ENCODE assay signal across 8 cellular contexts in the genomic region with DNA sequence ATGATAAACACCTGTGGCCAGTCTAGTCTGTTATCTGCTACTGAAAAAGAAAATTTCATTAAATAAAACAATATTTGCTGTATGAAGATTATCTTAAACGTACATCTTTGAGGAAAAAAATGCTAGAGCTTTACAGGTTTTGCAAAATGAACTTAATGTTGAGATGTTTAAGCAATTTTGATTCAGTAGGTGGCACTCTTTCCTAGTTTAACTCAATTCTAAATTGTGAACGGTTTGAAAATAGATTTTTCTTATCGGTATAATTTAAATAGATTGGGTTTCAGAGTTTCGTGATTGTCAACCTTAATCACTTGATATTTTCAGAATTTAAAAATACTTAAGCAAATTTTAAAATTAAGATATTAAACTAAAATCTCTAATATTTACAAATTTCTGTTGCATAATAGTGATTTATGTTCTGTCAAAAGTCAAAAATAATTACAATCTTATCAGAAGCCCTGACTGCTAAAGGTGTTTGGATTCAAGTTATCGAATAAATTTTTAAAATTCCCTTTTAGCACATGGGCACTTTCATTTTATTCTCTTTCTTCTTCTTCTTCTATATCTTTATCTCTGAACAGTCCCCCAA. TPM values are rescaled to one million over a fixed set of nuclear protein-coding genes. Genes with fewer than 3 reads are reported as not detected.
DNase-seq lines count a peak whose midpoint lies in the region; ATAC-seq and TF ChIP-seq lines count a peak whose summit lies in the region.

No MANE protein-coding gene starts in this region.

- H3K9me3 ChIP-seq in Loucy (ENCODE audit: insufficient read depth, low read depth, low read length) (no peaks in the 10 kb centered on the region), spleen (no peaks in the 10 kb centered on the region), neuronal stem cell (replicated peaks in 1 of 2; ENCODE audit: control insufficient read depth in 2 of 2, insufficient read depth in 1 of 2, low read depth in 1 of 2, low read length in 2 of 2) (no peaks in the 10 kb centered on the region)

- no peak overlapping the region for H2BK12ac ChIP-seq in neuronal stem cell (ENCODE audit: low read length)

- H3F3A ChIP-seq in Loucy (ENCODE audit: low read depth) = peaks cover 6% of the 10 kb centered on the region

- no peaks in the 10 kb centered on the region for H3K36me3 ChIP-seq in Loucy (ENCODE audit: insufficient read depth, low read length)
- H3K36me3 ChIP-seq in spleen = no peaks in the 10 kb centered on the region
- H3K36me3 ChIP-seq in neuronal stem cell (replicated peaks in 1 of 2; ENCODE audit: control insufficient read depth in 2 of 2, insufficient read depth in 2 of 2, low read length in 2 of 2) = no peaks in the 10 kb centered on the region

- no peaks in the 10 kb centered on the region for H3K79me2 ChIP-seq in Loucy (ENCODE audit: insufficient read depth, low read length)

- peaks cover 9% of the 10 kb centered on the region for H3K27me3 Mint-ChIP-seq in T-helper 2 cell treated with Interferon-gamma antibody and Interleukin-4, amounts not matched to agents 5 μg/mL and 100 μg/mL, for 36 hours (ENCODE audit: low read depth)

- H3K23ac ChIP-seq in neuronal stem cell (ENCODE audit: low read depth, low read length, poor library complexity) = no peak overlapping the region

- H3K4me3 ChIP-seq in Loucy (ENCODE audit: low read length, poor library complexity, severe bottlenecking) (no peak overlapping the region), foreskin fibroblast (ENCODE audit: low read depth in 1 of 2, low read length in 2 of 2) (no peak overlapping the region), spleen (no peak overlapping the region), neuronal stem cell (ENCODE audit: low read length in 2 of 2) (no peak overlapping the region)

- in situ Hi-C loops in G401 (cut with HindIII; ENCODE audit: low sequenced_read_pairs) = no loop called here

- H2BK120ac ChIP-seq in neuronal stem cell (ENCODE audit: low read depth, low read length) = no peak overlapping the region

- H3K14ac ChIP-seq in neuronal stem cell (ENCODE audit: low read length) = no peak overlapping the region

- H3K4me1 Mint-ChIP-seq in T-helper 2 cell treated with Interferon-gamma antibody and Interleukin-4, amounts not matched to agents 5 μg/mL and 100 μg/mL, for 36 hours (ENCODE audit: low read depth) = peaks cover 37% of the 10 kb centered on the region

- DNase-seq in G401 (ENCODE audit: low spot score) = peak; percentile 56
- no peak for DNase-seq in T-helper 2 cell treated with Interferon-gamma antibody and Interleukin-4, amounts not matched to agents 5 μg/mL and 100 μg/mL, for 36 hours (ENCODE audit: low spot score)
- peak in 1 of 2 donors; percentile 54 for DNase-seq in foreskin fibroblast
- DNase-seq in spleen = no peak
- DNase-seq in ureter (ENCODE audit: low spot score) = no peak
- no peak for DNase-seq in activated naive CD4-positive, alpha-beta T cell treated with anti-CD3 and anti-CD28 coated beads, Interleukin-2, amount 50 U/mL, for 72 hours (ENCODE audit: low spot score in 2 of 2)
- DNase-seq in neuronal stem cell (ENCODE audit: low spot score) = no peak

- H3K9ac ChIP-seq in Loucy (ENCODE audit: low read depth, low read length, poor library complexity, severe bottlenecking) (no peak overlapping the region), neuronal stem cell (ENCODE audit: low read depth, low read length, poor library complexity) (no peak overlapping the region)

- WGBS in spleen, 5 donors = 3 to 9% (median 4%) methylated on average over 5 of the region's 5 CpGs
- WGBS in neuronal stem cell (ENCODE audit: extremely low coverage in 2 of 2, insufficient read length in 2 of 2, insufficient replicate concordance in 1 of 2), 2 donors = no CpG with 5 or more reads among the region's 5 CpGs

- H3K18ac ChIP-seq in neuronal stem cell (ENCODE audit: low read length) = no peak overlapping the region

- TF ChIP-seq CTCF in Loucy (conservative IDR thresholded peaks at IDR 0.05; ENCODE audit: low read length) = peak; percentile 70
- TF ChIP-seq CTCF in foreskin fibroblast (IDR thresholded peaks at IDR 0.05; ENCODE audit: low read depth, low read length) = peak; percentile 20
- peak in 9 of 11 experiments; percentile 33 to 66 (median 56) for TF ChIP-seq CTCF in spleen (IDR thresholded peaks at IDR 0.05 in 8 of 11, conservative IDR thresholded peaks at IDR 0.05 in 3 of 11)

- no peaks in the 10 kb centered on the region for H3K9me3 Mint-ChIP-seq in T-helper 2 cell treated with Interferon-gamma antibody and Interleukin-4, amounts not matched to agents 5 μg/mL and 100 μg/mL, for 36 hours
- H3K9me3 Mint-ChIP-seq in activated naive CD4-positive, alpha-beta T cell treated with anti-CD3 and anti-CD28 coated beads, Interleukin-2, amount 50 U/mL, for 72 hours = no peaks in the 10 kb centered on the region

- H3K4me1 ChIP-seq in Loucy (ENCODE audit: insufficient read depth, low read length, poor library complexity, severe bottlenecking) (peaks cover 14% of the 10 kb centered on the region), spleen (peaks cover 29 to 74% (median 45%) of the 10 kb centered on the region in 6 donors), neuronal stem cell (ENCODE audit: control insufficient read depth in 2 of 2, insufficient read depth in 1 of 2, low read depth in 1 of 2, low read length in 2 of 2) (no peaks in the 10 kb centered on the region)

- no peak overlapping the region for H4K8ac ChIP-seq in neuronal stem cell (ENCODE audit: low read depth, low read length)

- no peak for TF ChIP-seq POLR2A in spleen (IDR thresholded peaks at IDR 0.05)

- H2BK5ac ChIP-seq in neuronal stem cell (ENCODE audit: low read length) = no peak overlapping the region

- H3K4me3 Mint-ChIP-seq in T-helper 2 cell treated with Interferon-gamma antibody and Interleukin-4, amounts not matched to agents 5 μg/mL and 100 μg/mL, for 36 hours = peak overlapping the region; percentile 37

- H2BK15ac ChIP-seq in neuronal stem cell (ENCODE audit: low read length) = no peak overlapping the region

- H3K79me1 ChIP-seq in neuronal stem cell (ENCODE audit: low read depth, low read length) = no peaks in the 10 kb centered on the region

- peak overlapping the region in 5 of 8 donors; percentile 67 to 80 (median 75) for H3K27ac ChIP-seq in spleen
- H3K27ac ChIP-seq in neuronal stem cell (replicated peaks; ENCODE audit: low read length) = no peak overlapping the region

- H3K27me3 ChIP-seq in Loucy (ENCODE audit: insufficient read depth, low read length, poor library complexity, severe bottlenecking) (no peaks in the 10 kb centered on the region), spleen (replicated peaks in 1 of 7) (no peaks in the 10 kb centered on the region), neuronal stem cell (ENCODE audit: control insufficient read depth in 3 of 3, insufficient read depth in 3 of 3, low read depth in 1 of 3, low read length in 3 of 3) (no peaks in the 10 kb centered on the region)

- intact Hi-C loops in spleen (cut with DNase I; ENCODE audit: low total_unique reads) = loop anchor here (5.0 kb wide), 1 partner anchor 512 kb away; no protein-coding TSS in a partner anchor

- no peak overlapping the region for H3K4ac ChIP-seq in neuronal stem cell (ENCODE audit: low read length)

- H3K4me2 ChIP-seq in Loucy (ENCODE audit: low read depth, low read length, poor library complexity, severe bottlenecking) = peak overlapping the region; percentile 80
- no peak overlapping the region for H3K4me2 ChIP-seq in neuronal stem cell (ENCODE audit: insufficient read depth, low read length, poor library complexity, severe bottlenecking)

- H2AK5ac ChIP-seq in neuronal stem cell (ENCODE audit: low read depth, low read length) = no peak overlapping the region

- H2AFZ ChIP-seq in Loucy (ENCODE audit: low read length) (no peak overlapping the region), neuronal stem cell (ENCODE audit: low read length) (no peak overlapping the region)

- H4K91ac ChIP-seq in neuronal stem cell (ENCODE audit: low read depth, low read length, poor library complexity) = no peak overlapping the region

- H3K9me2 ChIP-seq in Loucy (replicated peaks; ENCODE audit: low read depth, low read length) = no peaks in the 10 kb centered on the region

- no peaks in the 10 kb centered on the region for H3K36me3 Mint-ChIP-seq in T-helper 2 cell treated with Interferon-gamma antibody and Interleukin-4, amounts not matched to agents 5 μg/mL and 100 μg/mL, for 36 hours (ENCODE audit: low read depth)
- no peaks in the 10 kb centered on the region for H3K36me3 Mint-ChIP-seq in activated naive CD4-positive, alpha-beta T cell treated with anti-CD3 and anti-CD28 coated beads, Interleukin-2, amount 50 U/mL, for 72 hours

- peaks cover 3% of the 10 kb centered on the region for H4K20me1 ChIP-seq in Loucy (ENCODE audit: insufficient read depth, low read length, poor library complexity, severe bottlenecking)

- ATAC-seq in activated naive CD4-positive, alpha-beta T cell treated with anti-CD3 and anti-CD28 coated beads, Interleukin-2, amount 50 U/mL, for 72 hours = no peak

- H3K27ac Mint-ChIP-seq in T-helper 2 cell treated with Interferon-gamma antibody and Interleukin-4, amounts not matched to agents 5 μg/mL and 100 μg/mL, for 36 hours = peak overlapping the region; percentile 15
- H3K27ac Mint-ChIP-seq in activated naive CD4-positive, alpha-beta T cell treated with anti-CD3 and anti-CD28 coated beads, Interleukin-2, amount 50 U/mL, for 72 hours = no peak overlapping the region

RNA-seq across cellular contexts. Expression of a gene that starts 7.0 kb away (rescaled TPM):
- total RNA-seq in G401 (2014; rRNA removed; shearing (Covaris generic)) = 4.6 and 8.8 TPM in 2 replicates
- total RNA-seq in spleen (10 to 100 TPM; 33.6 to 68.2 (median 51.7) TPM), ureter (56.9 TPM)
- polyA plus RNA-seq in spleen = 10 to 100 TPM; 10.5 to 14.9 (median 13.5) TPM
- 10 to 100 TPM; 21.0 to 36.8 TPM for total RNA-seq in activated naive CD4-positive, alpha-beta T cell treated with anti-CD3 and anti-CD28 coated beads, Interleukin-2, amount 50 U/mL, for 72 hours
- 11.6 TPM for polyA plus RNA-seq in neuronal stem cell (2013, experiment 1 of 2)
- polyA plus RNA-seq in neuronal stem cell (2013, experiment 2 of 2) = 12.0 TPM

RNA-seq across cellular contexts. Expression of a gene that starts 47.0 kb away (rescaled TPM):
- 30.7 and 53.4 TPM in 2 replicates for total RNA-seq in G401 (2014; rRNA removed; shearing (Covaris generic))
- total RNA-seq in spleen (100 to 1,000 TPM in 6 of 7 donors, 10 to 100 TPM in 1; 95.4 to 176 (median 119) TPM), ureter (159 TPM)
- polyA plus RNA-seq in spleen = 10 to 100 TPM; 43.7 to 70.0 (median 61.6) TPM
- 10 to 100 TPM; 74.2 to 90.1 TPM for total RNA-seq in activated naive CD4-positive, alpha-beta T cell treated with anti-CD3 and anti-CD28 coated beads, Interleukin-2, amount 50 U/mL, for 72 hours
- 69.6 TPM for polyA plus RNA-seq in neuronal stem cell (2013, experiment 1 of 2)
- 71.1 TPM for polyA plus RNA-seq in neuronal stem cell (2013, experiment 2 of 2)

Comparison
In these comparisons a context has a peak if more than half of its experiments do, and no peak if none do; other contexts are left out.
1. CTCF ChIP-seq: peak in every context shown above with its lines; median percentile 70 in Loucy; 56 in spleen; 20 in foreskin fibroblast.